Comparison of ENCODE assay signal across 13 cellular contexts in genomic region chr4:107283587-107284559, GRCh38.
DNase-seq lines count a peak whose midpoint lies in the region; ATAC-seq and TF ChIP-seq lines count a peak whose summit lies in the region.
"Had no signal": no experiment of that assay in that cellular context is flagged by ENCODE, and none has a peak within 500 bp of the region (broad histone marks: within the 10 kb centered on the region; RNA-seq: fewer than 3 reads in every experiment).

No MANE protein-coding gene starts in this region.

- WGBS in esophagus muscularis mucosa: 29% methylated on average over 4 of the region's 4 CpGs

- ATAC-seq in GM18519 (IDR thresholded peaks at IDR 0.05; ENCODE audit: low FRiP score, unreplicated experiment): no peak
- ATAC-seq: activated CD4-positive, alpha-beta T cell treated with anti-CD3 and anti-CD28 coated beads for 36 hours; Panc1 had no signal

- H3K4me1 ChIP-seq in ACC112 (ENCODE audit: control insufficient read depth, insufficient read depth, low read length, unreplicated experiment) (peaks cover 28% of the 10 kb centered on the region), esophagus muscularis mucosa (no peaks in the 10 kb centered on the region)
- H3K4me1 ChIP-seq: BLaER1 treated with 17β-estradiol and CSF1 and Interleukin-3, amounts not matched to agents 10 nM and 100 nM had no signal

- DNase-seq in HPDE6-E6E7 (ENCODE audit: extremely low spot score) (peak; percentile 63), astrocyte of the cerebellum (ENCODE audit: low read depth) (peak; percentile 87), iPS-NIHi11 (ENCODE audit: low spot score) (peak; percentile 17), NCI-H82 (lab: John Stamatoyannopoulos, UW) (no peak), NOMO-1 (lab: John Stamatoyannopoulos, UW; ENCODE audit: unreplicated experiment in 2 of 2) (no peak), esophagus muscularis mucosa (ENCODE audit: extremely low spot score) (no peak)
- DNase-seq: activated CD4-positive, alpha-beta T cell treated with anti-CD3 and anti-CD28 coated beads for 36 hours; activated naive CD4-positive, alpha-beta T cell treated with anti-CD3 and anti-CD28 coated beads for 36 hours; NCI-H1105 treated with DMSO at 0.1 percent for 48 hours had no signal

- no peak for TF ChIP-seq EP300 in esophagus muscularis mucosa (IDR thresholded peaks at IDR 0.05)

- H3K9me3 ChIP-seq in esophagus muscularis mucosa: no peaks in the 10 kb centered on the region
- H3K9me3 ChIP-seq: BLaER1 treated with 17β-estradiol and CSF1 and Interleukin-3, amounts not matched to agents 10 nM and 100 nM had no signal

- TF ChIP-seq POLR2A in esophagus muscularis mucosa (IDR thresholded peaks at IDR 0.05; ENCODE audit: low read depth): no peak

- intact Hi-C loops in esophagus muscularis mucosa (cut with DNase I): no loop called here

- H3K27ac ChIP-seq in ACC112 (ENCODE audit: low read depth, low read length) (peak overlapping the region; percentile 48), esophagus muscularis mucosa (replicated peaks in 1 of 4) (no peak overlapping the region)
- H3K27ac ChIP-seq: BLaER1 treated with 17β-estradiol and CSF1 and Interleukin-3, amounts not matched to agents 10 nM and 100 nM had no signal

- no peak for TF ChIP-seq CTCF in astrocyte of the cerebellum (IDR thresholded peaks at IDR 0.05; ENCODE audit: low read depth, low read length, missing control alignments)
- no peak for TF ChIP-seq CTCF in esophagus muscularis mucosa (IDR thresholded peaks at IDR 0.05)

- peak overlapping the region; percentile 35 for H2AFZ ChIP-seq in ACC112 (ENCODE audit: low read length, unreplicated experiment)

- H3K4me3 ChIP-seq in ACC112 (ENCODE audit: low read depth, low read length) (peak overlapping the region; percentile 36), astrocyte of the cerebellum (ENCODE audit: low read depth, low read length) (peak overlapping the region; percentile 4), esophagus muscularis mucosa (no peak overlapping the region)
- H3K4me3 ChIP-seq: BLaER1 treated with 17β-estradiol and CSF1 and Interleukin-3, amounts not matched to agents 10 nM and 100 nM had no signal

- no peaks in the 10 kb centered on the region for H3K27me3 ChIP-seq in ACC112 (ENCODE audit: insufficient read depth, low read length)
- no peaks in the 10 kb centered on the region for H3K27me3 ChIP-seq in esophagus muscularis mucosa
- H3K27me3 ChIP-seq: BLaER1 treated with 17β-estradiol and CSF1 and Interleukin-3, amounts not matched to agents 10 nM and 100 nM had no signal

- in situ Hi-C loops in astrocyte of the cerebellum (cut with HindIII; ENCODE audit: low sequenced_read_pairs): no loop called here

- H3K79me2 ChIP-seq in ACC112 (ENCODE audit: control insufficient read depth, insufficient read depth, low read length, unreplicated experiment): no peaks in the 10 kb centered on the region

- no peaks in the 10 kb centered on the region for H3K36me3 ChIP-seq in ACC112 (ENCODE audit: insufficient read depth, low read length)
- no peaks in the 10 kb centered on the region for H3K36me3 ChIP-seq in esophagus muscularis mucosa
- H3K36me3 ChIP-seq: BLaER1 treated with 17β-estradiol and CSF1 and Interleukin-3, amounts not matched to agents 10 nM and 100 nM had no signal

Comparison
In these comparisons a context has a peak if more than half of its experiments do, and no peak if none do; other contexts are left out.
1. H3K4me3 ChIP-seq: peak in ACC112 (single experiment) and astrocyte of the cerebellum (single experiment); none in esophagus muscularis mucosa (0 of 4).
2. DNase-seq: peak in HPDE6-E6E7 (single experiment), astrocyte of the cerebellum (single experiment) and iPS-NIHi11 (single experiment); none in NCI-H82 (single experiment), NOMO-1 (0 of 2) and esophagus muscularis mucosa (single experiment).